8 cellular contexts compared by ENCODE assay signal in genomic region chr18:46097378-46097852, GRCh38. TPM values are rescaled to one million over a fixed set of nuclear protein-coding genes. Genes with fewer than 3 reads are reported as not detected.
DNase-seq lines count a peak whose midpoint lies in the region; ATAC-seq and TF ChIP-seq lines count a peak whose summit lies in the region.

No MANE protein-coding gene starts in this region.

- peak; percentile 37 for ATAC-seq in HG02943 (IDR thresholded peaks at IDR 0.05; ENCODE audit: low read depth, unreplicated experiment)

- H2AK5ac ChIP-seq in neuronal stem cell (ENCODE audit: low read depth, low read length): no peak overlapping the region

- H2BK120ac ChIP-seq in neuronal stem cell (ENCODE audit: low read depth, low read length): no peak overlapping the region

- peak; percentile 60 for DNase-seq in DMS 273 (lab: John Stamatoyannopoulos, UW; ENCODE audit: unreplicated experiment)
- no peak for DNase-seq in DMS 273 treated with DMSO at 0.1 percent for 48 hours (lab: John Stamatoyannopoulos, UW)
- no peak for DNase-seq in SK-N-MC (ENCODE audit: low read depth, low spot score)
- DNase-seq in esophagus squamous epithelium (lab: John Stamatoyannopoulos, UW): no peak
- DNase-seq in neuronal stem cell (ENCODE audit: low spot score): no peak
- no peak for DNase-seq in NCI-H2107 treated with DMSO at 0.1 percent for 48 hours (lab: John Stamatoyannopoulos, UW; ENCODE audit: unreplicated experiment)
- no peak for DNase-seq in LoVo (ENCODE audit: low spot score)

- peak overlapping the region; percentile 71 for H2BK5ac ChIP-seq in neuronal stem cell (ENCODE audit: low read length)

- no peak for TF ChIP-seq POLR2A in esophagus squamous epithelium (IDR thresholded peaks at IDR 0.05)

- no peak overlapping the region for H4K91ac ChIP-seq in neuronal stem cell (ENCODE audit: low read depth, low read length, poor library complexity)

- TF ChIP-seq CTCF in esophagus squamous epithelium (IDR thresholded peaks at IDR 0.05): no peak

- H4K8ac ChIP-seq in neuronal stem cell (ENCODE audit: low read depth, low read length): no peak overlapping the region

- H3K4me1 ChIP-seq in esophagus squamous epithelium: peaks cover 16 to 56% (median 18%) of the 10 kb centered on the region in 3 donors
- H3K4me1 ChIP-seq in neuronal stem cell (ENCODE audit: control insufficient read depth in 2 of 2, insufficient read depth in 1 of 2, low read depth in 1 of 2, low read length in 2 of 2): peaks cover 3 to 6% of the 10 kb centered on the region in 2 donors

- H3K27me3 ChIP-seq in esophagus squamous epithelium: no peaks in the 10 kb centered on the region
- H3K27me3 ChIP-seq in neuronal stem cell (ENCODE audit: control insufficient read depth in 3 of 3, insufficient read depth in 3 of 3, low read depth in 1 of 3, low read length in 3 of 3): no peaks in the 10 kb centered on the region

- 0 to 1% methylated on average over 8 to 11 of the region's 13 CpGs for WGBS in esophagus squamous epithelium, 2 donors
- no CpG with 5 or more reads among the region's 13 CpGs for WGBS in neuronal stem cell (ENCODE audit: extremely low coverage in 2 of 2, insufficient read length in 2 of 2, insufficient replicate concordance in 1 of 2), 2 donors

- peak overlapping the region; percentile 95 for H2AFZ ChIP-seq in neuronal stem cell (ENCODE audit: low read length)

- H3K23ac ChIP-seq in neuronal stem cell (ENCODE audit: low read depth, low read length, poor library complexity): no peak overlapping the region

- H3K4ac ChIP-seq in neuronal stem cell (ENCODE audit: low read length): no peak overlapping the region

- H2BK12ac ChIP-seq in neuronal stem cell (ENCODE audit: low read length): no peak overlapping the region

- H3K9me3 ChIP-seq in SK-N-MC (ENCODE audit: low read depth, low read length): no peaks in the 10 kb centered on the region
- H3K9me3 ChIP-seq in esophagus squamous epithelium: no peaks in the 10 kb centered on the region
- H3K9me3 ChIP-seq in neuronal stem cell (replicated peaks in 1 of 2; ENCODE audit: control insufficient read depth in 2 of 2, insufficient read depth in 1 of 2, low read depth in 1 of 2, low read length in 2 of 2): no peaks in the 10 kb centered on the region

- H3K18ac ChIP-seq in neuronal stem cell (ENCODE audit: low read length): no peak overlapping the region

- H3K27ac ChIP-seq in SK-N-MC (peak overlapping the region; percentile 29; the same call in 1 of the 2 replicates), esophagus squamous epithelium (peak overlapping the region; percentile 90 to 95 (median 93)), neuronal stem cell (replicated peaks; ENCODE audit: low read length) (no peak overlapping the region)

- H3K14ac ChIP-seq in neuronal stem cell (ENCODE audit: low read length): no peak overlapping the region

- H3K4me3 ChIP-seq in SK-N-MC (peak overlapping the region; percentile 81), esophagus squamous epithelium (peak overlapping the region; percentile 67 to 96 (median 92)), neuronal stem cell (ENCODE audit: low read length in 2 of 2) (peak overlapping the region; percentile 75 to 85)

- H3K9ac ChIP-seq in SK-N-MC (ENCODE audit: insufficient read length) (peak overlapping the region; percentile 96), neuronal stem cell (ENCODE audit: low read depth, low read length, poor library complexity) (peak overlapping the region; percentile 98)

- H3K79me1 ChIP-seq in neuronal stem cell (ENCODE audit: low read depth, low read length): peaks cover 2% of the 10 kb centered on the region

- H2BK15ac ChIP-seq in neuronal stem cell (ENCODE audit: low read length): no peak overlapping the region

- H3K36me3 ChIP-seq in SK-N-MC (ENCODE audit: insufficient read depth, low read length) (peaks cover 34% of the 10 kb centered on the region), esophagus squamous epithelium (peaks cover 4 to 30% (median 13%) of the 10 kb centered on the region in 3 donors), neuronal stem cell (replicated peaks in 1 of 2; ENCODE audit: control insufficient read depth in 2 of 2, insufficient read depth in 2 of 2, low read length in 2 of 2) (peaks cover 5 to 36% of the 10 kb centered on the region in 2 donors)

- H3K4me2 ChIP-seq in neuronal stem cell (ENCODE audit: insufficient read depth, low read length, poor library complexity, severe bottlenecking): peak overlapping the region; percentile 61

- intact Hi-C loops in esophagus squamous epithelium (cut with DNase I): no loop called here

RNA-seq across cellular contexts. Expression of gene ATP5F1A, which starts 0.7 kb away (rescaled TPM):
- 100 to 1,000 TPM; 404 to 773 (median 503) TPM for total RNA-seq in esophagus squamous epithelium
- 409 TPM for polyA plus RNA-seq in neuronal stem cell (2013, experiment 1 of 2)
- polyA plus RNA-seq in neuronal stem cell (2013, experiment 2 of 2): 407 TPM

RNA-seq across cellular contexts. Expression of gene HAUS1, which starts 6.8 kb away (rescaled TPM):
- 10 to 100 TPM; 21.1 to 57.3 (median 26.7) TPM for total RNA-seq in esophagus squamous epithelium
- polyA plus RNA-seq in neuronal stem cell (2013, experiment 1 of 2): 220 TPM
- 231 TPM for polyA plus RNA-seq in neuronal stem cell (2013, experiment 2 of 2)

RNA-seq across cellular contexts. Expression of gene PSTPIP2, which starts 25.4 kb away (rescaled TPM):
- total RNA-seq in esophagus squamous epithelium: 10 to 100 TPM in 2 of 4 donors, 1 to 10 TPM in 2; 5.6 to 18.7 (median 11.1) TPM
- polyA plus RNA-seq in neuronal stem cell (2013, experiment 1 of 2): 5.1 TPM
- 5.4 TPM for polyA plus RNA-seq in neuronal stem cell (2013, experiment 2 of 2)
